Comparison of ENCODE assay signal across 1 cellular context in genomic region chr14:59511916-59512530, GRCh38.
TF ChIP-seq lines count a peak whose summit lies in the region.

No MANE protein-coding gene starts in this region.

TF ChIP-seq in K562, 482 proteins besides CTCF, POLR2A, EP300 and RAD21:
- TF ChIP-seq NBN (IDR thresholded peaks at IDR 0.05; ENCODE audit: low read depth), result no peak
- no peak for TF ChIP-seq ETV6 (IDR thresholded peaks at IDR 0.05; ENCODE audit: borderline replicate concordance in 1 of 2, low read depth in 2 of 2, low read length in 1 of 2)
- TF ChIP-seq ETV6 (CRISPR knock-in tag; IDR thresholded peaks at IDR 0.05; ENCODE audit: borderline replicate concordance), result no peak
TF ChIP-seq in K562: peak in this region for 0.
